36 cellular contexts compared by ENCODE assay signal in the genomic region with DNA sequence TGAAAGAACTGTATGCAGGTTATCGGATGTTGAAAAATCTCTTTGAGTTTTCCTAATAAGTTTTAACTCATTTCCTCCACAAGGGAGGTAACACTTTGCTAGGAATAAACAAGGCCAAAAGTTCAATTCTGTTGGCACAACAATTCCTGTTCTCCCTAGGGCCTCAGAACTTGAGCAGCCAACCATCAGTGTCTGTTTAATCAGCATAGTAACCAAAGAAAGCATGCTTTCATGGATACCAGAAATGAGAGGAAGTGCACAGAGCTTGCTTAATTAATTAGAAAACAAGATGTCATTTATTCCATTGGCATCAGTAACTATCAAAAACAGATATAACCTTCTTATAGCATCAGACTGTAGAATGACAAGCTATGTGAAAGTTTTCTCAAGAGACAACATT.
"Had no signal": no experiment of that assay in that cellular context is flagged by ENCODE, and none has a peak within 500 bp of the region (broad histone marks: within the 10 kb centered on the region; RNA-seq: fewer than 3 reads in every experiment).

No MANE protein-coding gene starts in this region.

- H3K36me3 Mint-ChIP-seq: activated CD8-positive, alpha-beta memory T cell treated with anti-CD3 and anti-CD28 coated beads, Interleukin-2, amount 10 ng/mL, durations not matched to agents 7 days and 5 days; activated naive CD8-positive, alpha-beta T cell treated with anti-CD3 and anti-CD28 coated beads for 36 hours had no signal

- ATAC-seq: activated CD8-positive, alpha-beta memory T cell treated with anti-CD3 and anti-CD28 coated beads, Interleukin-2, amount 10 ng/mL, durations not matched to agents 7 days and 5 days; PC-3 had no signal

- H3K4me1 Mint-ChIP-seq: activated B cell treated with CpG ODN at 0.5 μM for 24 hours; activated CD4-positive, alpha-beta memory T cell treated with anti-CD3 and anti-CD28 coated beads, Interleukin-2, amount 10 ng/mL, durations not matched to agents 7 days and 5 days; activated CD8-positive, alpha-beta memory T cell treated with anti-CD3 and anti-CD28 coated beads, Interleukin-2, amount 10 ng/mL, durations not matched to agents 7 days and 5 days; activated naive CD8-positive, alpha-beta T cell treated with anti-CD3 and anti-CD28 coated beads for 36 hours had no signal

- H3K4me3 Mint-ChIP-seq: activated B cell treated with CpG ODN at 0.5 μM for 24 hours; activated CD4-positive, alpha-beta memory T cell treated with anti-CD3 and anti-CD28 coated beads, Interleukin-2, amount 10 ng/mL, durations not matched to agents 7 days and 5 days; activated CD8-positive, alpha-beta memory T cell treated with anti-CD3 and anti-CD28 coated beads, Interleukin-2, amount 10 ng/mL, durations not matched to agents 7 days and 5 days; activated naive CD8-positive, alpha-beta T cell treated with anti-CD3 and anti-CD28 coated beads for 36 hours had no signal

- H3K27me3 Mint-ChIP-seq: activated B cell treated with CpG ODN at 0.5 μM for 24 hours; activated CD4-positive, alpha-beta memory T cell treated with anti-CD3 and anti-CD28 coated beads, Interleukin-2, amount 10 ng/mL, durations not matched to agents 7 days and 5 days; activated CD8-positive, alpha-beta memory T cell treated with anti-CD3 and anti-CD28 coated beads, Interleukin-2, amount 10 ng/mL, durations not matched to agents 7 days and 5 days; activated naive CD8-positive, alpha-beta T cell treated with anti-CD3 and anti-CD28 coated beads for 36 hours had no signal

- H3K27ac Mint-ChIP-seq: activated B cell treated with CpG ODN at 0.5 μM for 24 hours; activated CD4-positive, alpha-beta memory T cell treated with anti-CD3 and anti-CD28 coated beads, Interleukin-2, amount 10 ng/mL, durations not matched to agents 7 days and 5 days; activated CD8-positive, alpha-beta memory T cell treated with anti-CD3 and anti-CD28 coated beads, Interleukin-2, amount 10 ng/mL, durations not matched to agents 7 days and 5 days; activated naive CD8-positive, alpha-beta T cell treated with anti-CD3 and anti-CD28 coated beads for 36 hours had no signal

- DNase-seq: activated B cell treated with CpG ODN at 0.5 μM for 24 hours; activated CD4-positive, alpha-beta memory T cell treated with anti-CD3 and anti-CD28 coated beads, Interleukin-2, amount 10 ng/mL, durations not matched to agents 7 days and 5 days; activated CD4-positive, alpha-beta T cell treated with anti-CD3 and anti-CD28 coated beads for 48 hours; activated CD4-positive, CD25-positive, alpha-beta regulatory T cell treated with anti-CD3 and anti-CD28 coated beads, Interleukin-2, amount 50 U/mL, for 72 hours; activated CD8-positive, alpha-beta memory T cell treated with anti-CD3 and anti-CD28 coated beads for 24 hours; activated CD8-positive, alpha-beta memory T cell treated with anti-CD3 and anti-CD28 coated beads, Interleukin-2, amount 10 ng/mL, durations not matched to agents 7 days and 5 days; activated CD8-positive, alpha-beta memory T cell treated with anti-CD3 and anti-CD28 coated beads, Interleukin-2, amount 50 U/mL, for 48 hours; activated effector memory CD4-positive, alpha-beta T cell treated with anti-CD3 and anti-CD28 coated beads, Interleukin-2, amount 50 U/mL, for 16 hours; activated naive CD4-positive, alpha-beta T cell; activated naive CD4-positive, alpha-beta T cell treated with anti-CD3 and anti-CD28 coated beads, Interleukin-2, amount 50 U/mL, for 16 hours; activated naive CD8-positive, alpha-beta T cell treated with anti-CD3 and anti-CD28 coated beads for 36 hours; activated T-cell treated with anti-CD3 and anti-CD28 coated beads, Interleukin-2, amount 50 U/mL, for 48 hours; amniotic stem cell; aorta; brain microvascular endothelial cell; central memory CD4-positive, alpha-beta T cell; MM.1S; MV-4-11; NCI-H1092; NCI-H146; NCI-H187; NCI-H2029 treated with DMSO at 0.1 percent for 48 hours; NCI-H2107; NCI-H2171; NCI-H510A; NCI-H526; NCI-H748 treated with DMSO at 0.1 percent for 48 hours; NK-92 treated with Interleukin-12 subunit alpha and Interleukin-12 subunit beta, amount 100 ng/mL, for 24 hours; PC-3; Peyer's patch; RPMI8226; SIG-M5; SW 1271; T-helper 1 cell; T-helper 2 cell; T-helper 9 cell had no signal

- H3K4me3 ChIP-seq: Peyer's patch had no signal
